8 cellular contexts compared by ENCODE assay signal in genomic region chr7:33895025-33895804, GRCh38. TPM values are rescaled to one million over a fixed set of nuclear protein-coding genes. Genes with fewer than 3 reads are reported as not detected.
DNase-seq lines count a peak whose midpoint lies in the region; ATAC-seq and TF ChIP-seq lines count a peak whose summit lies in the region.

No MANE protein-coding gene starts in this region.

- H3K36me3 ChIP-seq in left lung = no peaks in the 10 kb centered on the region

- intact Hi-C loops in left lung (cut with DNase I) = loop anchor here in 1 of 2 donors (10.0 kb wide), 1 partner anchor 140 kb away; no protein-coding TSS in a partner anchor

- peak; percentile 98 for ATAC-seq in GM19023 (IDR thresholded peaks at IDR 0.05; ENCODE audit: unreplicated experiment)
- peak; percentile 100 for ATAC-seq in HG03135 (IDR thresholded peaks at IDR 0.05; ENCODE audit: unreplicated experiment)
- peak; percentile 98 for ATAC-seq in left lung

- no peak overlapping the region for H3K4me3 ChIP-seq in left lung

- DNase-seq in AG20443 (ENCODE audit: low spot score) = peak; percentile 85
- DNase-seq in NCI-H345 (lab: John Stamatoyannopoulos, UW) = peak; percentile 73
- DNase-seq in activated CD4-positive, alpha-beta T cell treated with anti-CD3 and anti-CD28 coated beads for 1 hour = peak; percentile 50
- DNase-seq in central memory CD4-positive, alpha-beta T cell = peak; percentile 28
- DNase-seq in left lung = peak; percentile 82 to 93
- peak; percentile 67 for DNase-seq in stimulated activated CD4-positive, alpha-beta T cell treated with anti-CD3 and anti-CD28 coated beads, Interleukin-4, amount 100 ng/mL, for 24 hours

- no peaks in the 10 kb centered on the region for H3K27me3 ChIP-seq in left lung

- H3K27ac ChIP-seq in left lung = no peak overlapping the region

- H3K4me1 ChIP-seq in left lung = peaks cover 3% of the 10 kb centered on the region in 2 donors

- no peaks in the 10 kb centered on the region for H3K9me3 ChIP-seq in left lung

- TF ChIP-seq CTCF in left lung (IDR thresholded peaks at IDR 0.05) = peak; percentile 87 to 90

RNA-seq across cellular contexts. Expression of gene BMPER, which starts 10.1 kb away (rescaled TPM):
- 1 to 10 TPM; 7.4 to 7.7 TPM for total RNA-seq in left lung

Comparison
In these comparisons a context has a peak if more than half of its experiments do, and no peak if none do; other contexts are left out.
1. DNase-seq: peak in every context shown above with its lines; median percentile 88 in left lung; 85 in AG20443; 73 in NCI-H345; 67 in stimulated activated CD4-positive, alpha-beta T cell treated with anti-CD3 and anti-CD28 coated beads, Interleukin-4, amount 100 ng/mL, for 24 hours; 50 in activated CD4-positive, alpha-beta T cell treated with anti-CD3 and anti-CD28 coated beads for 1 hour; 28 in central memory CD4-positive, alpha-beta T cell.